Comparison of ENCODE assay signal across 8 cellular contexts in genomic region chr17:63477471-63478440, GRCh38. TPM values are rescaled to one million over a fixed set of nuclear protein-coding genes. Genes with fewer than 3 reads are reported as not detected.
DNase-seq lines count a peak whose midpoint lies in the region; ATAC-seq, FAIRE-seq and TF ChIP-seq lines count a peak whose summit lies in the region.

No MANE protein-coding gene starts in this region.

- H3K4me2 ChIP-seq in GM23338 (peak overlapping the region; percentile 99), skeletal muscle satellite cell (ENCODE audit: low read length) (peak overlapping the region; percentile 96)

- H3K9me3 ChIP-seq in left ventricle myocardium inferior (replicated peaks) (no peaks in the 10 kb centered on the region), skeletal muscle satellite cell (replicated peaks; ENCODE audit: low read length) (no peaks in the 10 kb centered on the region)

- H3K4me3 Mint-ChIP-seq in GM23338, result peak overlapping the region; percentile 82

- no peak for DNase-seq in AG09309 (ENCODE audit: low read depth)
- no peak for DNase-seq in GM23338 (ENCODE audit: low spot score)
- DNase-seq in UCSD-AML1 (lab: John Stamatoyannopoulos, UW; ENCODE audit: unreplicated experiment), result peak; percentile 66
- no peak for DNase-seq in left ventricle myocardium inferior
- DNase-seq in D721Med (ENCODE audit: insufficient read length, low spot score), result no peak
- no peak for DNase-seq in central memory CD4-positive, alpha-beta T cell

- no peaks in the 10 kb centered on the region for H3K36me3 ChIP-seq in GM23338 (ENCODE audit: insufficient read depth)
- H3K36me3 ChIP-seq in left ventricle myocardium inferior, result no peaks in the 10 kb centered on the region
- H3K36me3 ChIP-seq in skeletal muscle satellite cell (ENCODE audit: insufficient read depth, low read length), result no peaks in the 10 kb centered on the region

- H3F3A ChIP-seq in GM23338 (replicated peaks; ENCODE audit: low read depth), result 0 out of 2 replicates have a peak, but pooled peaks cover 5% of the 10 kb centered on the region

- H3K4me3 ChIP-seq in AG09309 (ENCODE audit: control insufficient read depth, low read depth, low read length) (peak overlapping the region; percentile 45), GM23338 (peak overlapping the region; percentile 78), left ventricle myocardium inferior (peak overlapping the region; percentile 74), skeletal muscle satellite cell (ENCODE audit: low read length) (peak overlapping the region; percentile 71)

- ATAC-seq in GM23338 (peak; percentile 14), GM19452 (IDR thresholded peaks at IDR 0.05; ENCODE audit: unreplicated experiment) (no peak)

- FAIRE-seq in D721Med (lab: Jason Lieb, UNC), result no peak

- peak overlapping the region; percentile 96 for H2AFZ ChIP-seq in GM23338

- peaks cover 41% of the 10 kb centered on the region for H3K27me3 Mint-ChIP-seq in GM23338 (ENCODE audit: insufficient read depth, low read depth, poor library complexity)

- H3K27me3 ChIP-seq in GM23338 (ENCODE audit: insufficient read depth), result peaks cover 19% of the 10 kb centered on the region
- peaks cover 11% of the 10 kb centered on the region for H3K27me3 ChIP-seq in left ventricle myocardium inferior (ENCODE audit: low read depth)
- H3K27me3 ChIP-seq in skeletal muscle satellite cell (ENCODE audit: control insufficient read depth, insufficient read depth, low read length), result peaks cover 17% of the 10 kb centered on the region

- peaks cover 32% of the 10 kb centered on the region for H3K4me1 Mint-ChIP-seq in GM23338

- intact Hi-C loops in left ventricle myocardium inferior (cut with micrococcal nuclease), result no loop called here

- H3K36me3 Mint-ChIP-seq in GM23338 (ENCODE audit: low read depth), result no peaks in the 10 kb centered on the region; the same call in 2 of the 3 replicates

- no peaks in the 10 kb centered on the region for H3K79me2 ChIP-seq in GM23338 (replicated peaks; ENCODE audit: insufficient read depth)

- no peaks in the 10 kb centered on the region for H4K20me1 ChIP-seq in GM23338 (replicated peaks; ENCODE audit: insufficient read depth)

- H3K27ac ChIP-seq in GM23338 (ENCODE audit: low read depth), result no peak overlapping the region
- H3K27ac ChIP-seq in left ventricle myocardium inferior (replicated peaks), result peak overlapping the region; percentile 78

- no peaks in the 10 kb centered on the region for H3K9me2 ChIP-seq in GM23338 (ENCODE audit: insufficient read depth)

- H3K27ac Mint-ChIP-seq in GM23338, result no peak overlapping the region

- H3K9ac ChIP-seq in skeletal muscle satellite cell (ENCODE audit: low read depth, low read length), result no peak overlapping the region

- H3K4me1 ChIP-seq in GM23338 (ENCODE audit: insufficient read depth) (peaks cover 24% of the 10 kb centered on the region), left ventricle myocardium inferior (peaks cover 63% of the 10 kb centered on the region), skeletal muscle satellite cell (ENCODE audit: control insufficient read depth, insufficient read depth, low read length) (peaks cover 21% of the 10 kb centered on the region)

- H3K9me3 Mint-ChIP-seq in GM23338, result no peaks in the 10 kb centered on the region; the same call in 2 of the 3 replicates

- TF ChIP-seq CTCF in AG09309 (IDR thresholded peaks at IDR 0.05; ENCODE audit: control insufficient read depth, insufficient read depth, low read depth, low read length, missing control alignments) (no peak), GM23338 (conservative IDR thresholded peaks at IDR 0.05; ENCODE audit: low read depth in 2 of 2) (no peak), left ventricle myocardium inferior (IDR thresholded peaks at IDR 0.05; ENCODE audit: borderline replicate concordance) (no peak), D721Med (IDR thresholded peaks at IDR 0.05; ENCODE audit: insufficient read depth, missing control alignments) (no peak)

TF ChIP-seq in GM23338, 12 proteins besides CTCF, POLR2A, EP300 and RAD21:
- TF ChIP-seq CREB1 (CRISPR knock-in tag; IDR thresholded peaks at IDR 0.05; ENCODE audit: low read depth) (no peak), POLR2AphosphoS5 (IDR thresholded peaks at IDR 0.05; ENCODE audit: low read depth) (peak; percentile 74)

RNA-seq across cellular contexts. Expression of gene ACE, which starts 0.9 kb away (rescaled TPM):
- 5.4 and 9.1 TPM in 2 replicates for total RNA-seq in GM23338 (2014; rRNA removed; shearing (Covaris generic))
- polyA plus RNA-seq in GM23338 (2016; fragmentation: Nextera tagmentation; extraction: Ambion mirVana), result 0.82 and 1.0 TPM in 2 replicates
- total RNA-seq in left ventricle myocardium inferior, result 6.2 TPM
- 17.7 and 19.9 TPM in 2 replicates for total RNA-seq in skeletal muscle satellite cell (2012; rRNA removed)

RNA-seq across cellular contexts. Expression of gene CYB561, which starts 31.6 kb away (rescaled TPM):
- 21.9 and 30.9 TPM in 2 replicates for total RNA-seq in GM23338 (2014; rRNA removed; shearing (Covaris generic))
- 13.2 and 13.7 TPM in 2 replicates for polyA plus RNA-seq in GM23338 (2016; fragmentation: Nextera tagmentation; extraction: Ambion mirVana)
- 9.0 TPM for total RNA-seq in left ventricle myocardium inferior
- total RNA-seq in skeletal muscle satellite cell (2012; rRNA removed), result 38.4 and 40.8 TPM in 2 replicates

RNA-seq across cellular contexts. Expression of gene KCNH6, which starts 45.4 kb away (rescaled TPM):
- total RNA-seq in GM23338 (2014; rRNA removed; shearing (Covaris generic)), result 2.8 and 3.0 TPM in 2 replicates
- polyA plus RNA-seq in GM23338 (2016; fragmentation: Nextera tagmentation; extraction: Ambion mirVana), result 1.1 and 1.3 TPM in 2 replicates
- total RNA-seq in left ventricle myocardium inferior, result not detected
- total RNA-seq in skeletal muscle satellite cell (2012; rRNA removed), result not detected in 2 replicates
